In genomic region chr20:25720285-25720684, GRCh38 we compare ENCODE assay signal across 27 cellular contexts.
"Had no signal": no experiment of that assay in that cellular context is flagged by ENCODE, and none has a peak within 500 bp of the region (broad histone marks: within the 10 kb centered on the region; RNA-seq: fewer than 3 reads in every experiment).

No MANE protein-coding gene starts in this region.

- H3K4me3 Mint-ChIP-seq: activated CD4-positive, alpha-beta memory T cell treated with anti-CD3 and anti-CD28 coated beads for 36 hours; activated naive CD4-positive, alpha-beta T cell treated with anti-CD3 and anti-CD28 coated beads, Interleukin-2, amount 10 ng/mL, durations not matched to agents 7 days and 5 days; activated T-cell treated with anti-CD3 and anti-CD28 coated beads, Interleukin-2, amount 50 U/mL, for 24 hours; nephron; T-helper 17 cell had no signal

- H3K27me3 Mint-ChIP-seq: activated CD4-positive, alpha-beta memory T cell treated with anti-CD3 and anti-CD28 coated beads for 36 hours; activated naive CD4-positive, alpha-beta T cell treated with anti-CD3 and anti-CD28 coated beads, Interleukin-2, amount 10 ng/mL, durations not matched to agents 7 days and 5 days; activated T-cell treated with anti-CD3 and anti-CD28 coated beads, Interleukin-2, amount 50 U/mL, for 24 hours; progenitor cell of endocrine pancreas; T-helper 17 cell had no signal

- H3K4me3 ChIP-seq: colonic mucosa, mucosa of descending colon, ovary, smooth muscle cell, tibial nerve had no signal

- H3K4me1 ChIP-seq: colonic mucosa, foreskin keratinocyte, tibial nerve had no signal

- DNase-seq: activated CD4-positive, alpha-beta memory T cell treated with anti-CD3 and anti-CD28 coated beads for 36 hours; activated CD4-positive, CD25-positive, alpha-beta regulatory T cell treated with anti-CD3 and anti-CD28 coated beads, Interleukin-2, amount 50 U/mL, for 72 hours; activated CD8-positive, alpha-beta memory T cell treated with anti-CD3 and anti-CD28 coated beads, Interleukin-2, amount 50 U/mL, for 4 hours; activated gamma-delta T cell; activated naive CD4-positive, alpha-beta T cell treated with anti-CD3 and anti-CD28 coated beads, Interleukin-2, amount 10 ng/mL, durations not matched to agents 7 days and 5 days; activated T-cell treated with anti-CD3 and anti-CD28 coated beads, Interleukin-2, amount 50 U/mL, for 24 hours; anterior cingulate cortex; cerebellar nuclear complex; colonic mucosa; effector CD8-positive, alpha-beta T cell; erythroblast; foreskin keratinocyte; left ventricle myocardium superior; ovary; retina; stimulated activated CD4-positive, alpha-beta T cell treated with anti-CD3 and anti-CD28 coated beads, Interleukin-2, amount 100 ng/mL, for 24 hours; stimulated activated naive CD4-positive, alpha-beta T cell treated with Interleukin-2 at 50 U/mL for 16 hours; T-helper 17 cell; T1000; WERI-Rb-1 had no signal

- H3K27me3 ChIP-seq: colonic mucosa, foreskin keratinocyte, heart left ventricle, neutrophil, ovary, tibial nerve had no signal

- H3K36me3 ChIP-seq: colonic mucosa, neutrophil, ovary, WERI-Rb-1 had no signal

- ATAC-seq: heart left ventricle, left ventricle myocardium superior, mucosa of descending colon, T-helper 17 cell had no signal

- H3K9me3 ChIP-seq: colonic mucosa, mucosa of descending colon, neutrophil, ovary had no signal

- H3K27ac ChIP-seq: colonic mucosa, foreskin keratinocyte, neutrophil, ovary, tibial nerve, WERI-Rb-1 had no signal

- H3K4me1 Mint-ChIP-seq: nephron had no signal

- H3K27ac Mint-ChIP-seq: nephron, progenitor cell of endocrine pancreas, T-helper 17 cell had no signal
